Comparison of ENCODE assay signal across 12 cellular contexts in genomic region chr15:58459045-58459444, GRCh38. TPM values are rescaled to one million over a fixed set of nuclear protein-coding genes. Genes with fewer than 3 reads are reported as not detected.
DNase-seq lines count a peak whose midpoint lies in the region; ATAC-seq and TF ChIP-seq lines count a peak whose summit lies in the region.
"Had no signal": no experiment of that assay in that cellular context is flagged by ENCODE, and none has a peak within 500 bp of the region (broad histone marks: within the 10 kb centered on the region; RNA-seq: fewer than 3 reads in every experiment).

No MANE protein-coding gene starts in this region.

- peak; percentile 10 for ATAC-seq in activated naive CD8-positive, alpha-beta T cell treated with anti-CD3 and anti-CD28 coated beads, Interleukin-2, amount 10 ng/mL, durations not matched to agents 7 days and 5 days (ENCODE audit: low read depth)
- ATAC-seq in HG03175 (IDR thresholded peaks at IDR 0.05; ENCODE audit: unreplicated experiment), result no peak

- intact Hi-C loops in activated CD4-positive, alpha-beta T cell treated with anti-CD3 and anti-CD28 coated beads, Interleukin-2, amount 10 ng/mL, durations not matched to agents 24 days and 14 days (cut with micrococcal nuclease), result loop anchor here (5.0 kb wide), 2 partner anchors 168 to 288 kb away; partner anchors contain the start of gene ADAM10
- intact Hi-C loops in thyroid gland (cut with DNase I), result no loop called here

- H3K18ac ChIP-seq in mesenchymal stem cell (ENCODE audit: low read depth in 1 of 2, low read length in 2 of 2), result peak overlapping the region in 1 of 2 experiments; percentile 48

- H3K27ac ChIP-seq in mesenchymal stem cell (ENCODE audit: low read length, poor library complexity, severe bottlenecking), result no peak overlapping the region
- peak overlapping the region in 2 of 3 donors; percentile 12 to 22 for H3K27ac ChIP-seq in thyroid gland

- no peaks in the 10 kb centered on the region for H3K27me3 ChIP-seq in mesenchymal stem cell (ENCODE audit: control insufficient read depth in 1 of 2, insufficient read depth in 1 of 2, low read length in 2 of 2)
- no peaks in the 10 kb centered on the region for H3K27me3 ChIP-seq in thyroid gland
- H3K27me3 ChIP-seq: pancreas had no signal

- no peak overlapping the region for H2AK5ac ChIP-seq in mesenchymal stem cell (ENCODE audit: low read length, severe bottlenecking)

- H3K4me1 Mint-ChIP-seq in activated CD4-positive, alpha-beta T cell treated with anti-CD3 and anti-CD28 coated beads, Interleukin-2, amount 10 ng/mL, durations not matched to agents 24 days and 14 days, result peaks cover 86% of the 10 kb centered on the region
- peaks cover 74% of the 10 kb centered on the region for H3K4me1 Mint-ChIP-seq in activated naive CD8-positive, alpha-beta T cell treated with anti-CD3 and anti-CD28 coated beads, Interleukin-2, amount 10 ng/mL, durations not matched to agents 7 days and 5 days

- H3K9me3 ChIP-seq in mesenchymal stem cell (ENCODE audit: control insufficient read depth, low read length) (no peaks in the 10 kb centered on the region), thyroid gland (no peaks in the 10 kb centered on the region)
- H3K9me3 ChIP-seq: pancreas had no signal

- H4K91ac ChIP-seq in mesenchymal stem cell (ENCODE audit: low read length), result no peak overlapping the region

- TF ChIP-seq POLR2A in thyroid gland (IDR thresholded peaks at IDR 0.05), result no peak

- no peaks in the 10 kb centered on the region for H3K27me3 Mint-ChIP-seq in activated CD4-positive, alpha-beta T cell treated with anti-CD3 and anti-CD28 coated beads, Interleukin-2, amount 10 ng/mL, durations not matched to agents 24 days and 14 days
- H3K27me3 Mint-ChIP-seq in activated naive CD8-positive, alpha-beta T cell treated with anti-CD3 and anti-CD28 coated beads, Interleukin-2, amount 10 ng/mL, durations not matched to agents 7 days and 5 days, result no peaks in the 10 kb centered on the region

- peaks cover 21% of the 10 kb centered on the region for H3K4me1 ChIP-seq in mesenchymal stem cell (ENCODE audit: control insufficient read depth, insufficient read depth, low read depth, low read length)
- peaks cover 7 to 35% of the 10 kb centered on the region in 2 donors for H3K4me1 ChIP-seq in thyroid gland

- H3K9me3 Mint-ChIP-seq in activated CD4-positive, alpha-beta T cell treated with anti-CD3 and anti-CD28 coated beads, Interleukin-2, amount 10 ng/mL, durations not matched to agents 24 days and 14 days, result no peaks in the 10 kb centered on the region
- H3K9me3 Mint-ChIP-seq in activated naive CD8-positive, alpha-beta T cell treated with anti-CD3 and anti-CD28 coated beads, Interleukin-2, amount 10 ng/mL, durations not matched to agents 7 days and 5 days, result no peaks in the 10 kb centered on the region

- no peak overlapping the region for H3K4ac ChIP-seq in mesenchymal stem cell (ENCODE audit: low read depth in 1 of 2, low read length in 2 of 2)

- H3K4me3 ChIP-seq in mesenchymal stem cell (ENCODE audit: insufficient read depth in 1 of 2, low read depth in 1 of 2, low read length in 2 of 2) (no peak overlapping the region), thyroid gland (replicated peaks in 1 of 3) (no peak overlapping the region)
- H3K4me3 ChIP-seq: pancreas had no signal

- H3K23ac ChIP-seq in mesenchymal stem cell (ENCODE audit: low read length in 2 of 2), result no peak overlapping the region

- peaks cover 9% of the 10 kb centered on the region for H3K36me3 Mint-ChIP-seq in activated CD4-positive, alpha-beta T cell treated with anti-CD3 and anti-CD28 coated beads, Interleukin-2, amount 10 ng/mL, durations not matched to agents 24 days and 14 days (ENCODE audit: low read depth)
- H3K36me3 Mint-ChIP-seq in activated naive CD8-positive, alpha-beta T cell treated with anti-CD3 and anti-CD28 coated beads, Interleukin-2, amount 10 ng/mL, durations not matched to agents 7 days and 5 days, result peaks cover 14% of the 10 kb centered on the region

- POLR2A ChIA-PET in activated naive CD8-positive, alpha-beta T cell treated with anti-CD3 and anti-CD28 coated beads, Interleukin-2, amount 10 ng/mL, durations not matched to agents 7 days and 5 days (lab: Charles Lee), result interaction anchor here (0.9 to 4.7 kb wide), 5 partner anchors 13 to 312 kb away, joined by 3 to 51 read pairs (median 15); partner anchors contain the start of gene MINDY2

- no peak overlapping the region for H3K4me2 ChIP-seq in mesenchymal stem cell (ENCODE audit: low read length, poor library complexity, severe bottlenecking)

- no peak overlapping the region for H3K14ac ChIP-seq in mesenchymal stem cell (ENCODE audit: low read length in 2 of 2)

- no peaks in the 10 kb centered on the region for H3K79me1 ChIP-seq in mesenchymal stem cell (replicated peaks; ENCODE audit: low read length, poor library complexity, severe bottlenecking)

- no peak overlapping the region for H2BK12ac ChIP-seq in mesenchymal stem cell (ENCODE audit: low read length in 2 of 2)

- no peak overlapping the region for H3K9ac ChIP-seq in mesenchymal stem cell (ENCODE audit: low read length)

- no peak overlapping the region for H2BK15ac ChIP-seq in mesenchymal stem cell (ENCODE audit: low read depth, poor library complexity, severe bottlenecking)

- no peaks in the 10 kb centered on the region for H3K36me3 ChIP-seq in mesenchymal stem cell (ENCODE audit: control insufficient read depth in 1 of 2, insufficient read depth in 2 of 2, low read depth in 1 of 2, low read length in 2 of 2)
- no peaks in the 10 kb centered on the region for H3K36me3 ChIP-seq in thyroid gland
- H3K36me3 ChIP-seq: pancreas had no signal

- H2BK5ac ChIP-seq in mesenchymal stem cell (ENCODE audit: low read depth, low read length, poor library complexity, severe bottlenecking), result no peak overlapping the region

- TF ChIP-seq CTCF in thyroid gland (IDR thresholded peaks at IDR 0.05), result no peak

- WGBS in mesenchymal stem cell, result 71% methylated on average over 1 of the region's 2 CpGs
- WGBS in thyroid gland, 2 donors, result 57 to 65% methylated on average over 2 of the region's 2 CpGs

- peak overlapping the region; percentile 85 for H4K8ac ChIP-seq in mesenchymal stem cell (ENCODE audit: low read length)

- no peak for DNase-seq in activated CD4-positive, alpha-beta T cell treated with anti-CD3 and anti-CD28 coated beads, Interleukin-2, amount 10 ng/mL, durations not matched to agents 24 days and 14 days
- DNase-seq in activated CD4-positive, alpha-beta T cell treated with anti-CD3 and anti-CD28 coated beads, Interleukin-2, amount 50 U/mL, for 1 hour, result no peak
- no peak for DNase-seq in activated naive CD8-positive, alpha-beta T cell treated with anti-CD3 and anti-CD28 coated beads, Interleukin-2, amount 10 ng/mL, durations not matched to agents 7 days and 5 days
- peak; percentile 55 for DNase-seq in mesenchymal stem cell
- no peak for DNase-seq in thyroid gland
- no peak for DNase-seq in NCI-H1092 treated with DMSO at 0.1 percent for 48 hours (lab: John Stamatoyannopoulos, UW)
- DNase-seq in GM19240 (ENCODE audit: insufficient read length, low spot score), result no peak
- DNase-seq: activated naive CD4-positive, alpha-beta T cell; pancreas had no signal

- H2AFZ ChIP-seq in mesenchymal stem cell (ENCODE audit: low read depth, low read length), result peak overlapping the region; percentile 18

- H2BK120ac ChIP-seq in mesenchymal stem cell (ENCODE audit: low read depth, low read length), result peak overlapping the region; percentile 40

- H3K4me3 Mint-ChIP-seq in activated CD4-positive, alpha-beta T cell treated with anti-CD3 and anti-CD28 coated beads, Interleukin-2, amount 10 ng/mL, durations not matched to agents 24 days and 14 days, result no peak overlapping the region
- peak overlapping the region; percentile 58 for H3K4me3 Mint-ChIP-seq in activated naive CD8-positive, alpha-beta T cell treated with anti-CD3 and anti-CD28 coated beads, Interleukin-2, amount 10 ng/mL, durations not matched to agents 7 days and 5 days

- H3K27ac Mint-ChIP-seq in activated CD4-positive, alpha-beta T cell treated with anti-CD3 and anti-CD28 coated beads, Interleukin-2, amount 10 ng/mL, durations not matched to agents 24 days and 14 days, result peak overlapping the region; percentile 84
- H3K27ac Mint-ChIP-seq in activated naive CD8-positive, alpha-beta T cell treated with anti-CD3 and anti-CD28 coated beads, Interleukin-2, amount 10 ng/mL, durations not matched to agents 7 days and 5 days, result peak overlapping the region; percentile 89

RNA-seq across cellular contexts. Expression of gene LIPC, which starts 27.3 kb away (rescaled TPM):
- total RNA-seq in activated CD4-positive, alpha-beta T cell treated with anti-CD3 and anti-CD28 coated beads, Interleukin-2, amount 10 ng/mL, durations not matched to agents 24 days and 14 days, result 0.80 and 0.93 TPM in 2 replicates
- 1 to 10 TPM; 7.4 to 9.0 TPM for total RNA-seq in activated naive CD8-positive, alpha-beta T cell treated with anti-CD3 and anti-CD28 coated beads, Interleukin-2, amount 10 ng/mL, durations not matched to agents 7 days and 5 days
- not detected for polyA plus RNA-seq in mesenchymal stem cell (2013, experiment 1 of 2)
- polyA plus RNA-seq in mesenchymal stem cell (2013, experiment 2 of 2), result not detected
- total RNA-seq in thyroid gland, result 1 to 10 TPM in 3 of 4 donors, under 1 TPM in 1; 0.81 to 4.6 (median 1.8) TPM
- total RNA-seq: G401, mesenteric fat pad had no signal
